ENCODE assay signal across 15 cellular contexts in genomic region chr22:41222846-41223507, GRCh38.
"Had no signal": no experiment of that assay in that cellular context is flagged by ENCODE, and none has a peak within 500 bp of the region (broad histone marks: within the 10 kb centered on the region; RNA-seq: fewer than 3 reads in every experiment).

No MANE protein-coding gene starts in this region.

- H3K27ac ChIP-seq: sigmoid colon, spleen, stomach, thyroid gland had no signal

- H3K4me1 ChIP-seq: thyroid gland had no signal

- H3K9me3 Mint-ChIP-seq: activated naive CD8-positive, alpha-beta T cell treated with anti-CD3 and anti-CD28 coated beads, Interleukin-2, amount 10 ng/mL, durations not matched to agents 7 days and 5 days; activated T-helper 1 cell treated with anti-CD3 and anti-CD28 coated beads, Interleukin-12 subunit alpha, Interleukin-12 subunit beta, Interleukin-2, Interleukin-4 antibody, amounts not matched to agents 30 ng/mL and 10 ng/mL and 1 ng/mL, durations not matched to agents 14 hours and 24 hours and 36 hours; natural killer cell had no signal

- H3K27me3 Mint-ChIP-seq: activated naive CD8-positive, alpha-beta T cell treated with anti-CD3 and anti-CD28 coated beads, Interleukin-2, amount 10 ng/mL, durations not matched to agents 7 days and 5 days had no signal

- H3K4me3 Mint-ChIP-seq: activated naive CD8-positive, alpha-beta T cell treated with anti-CD3 and anti-CD28 coated beads, Interleukin-2, amount 10 ng/mL, durations not matched to agents 7 days and 5 days; activated T-helper 1 cell treated with anti-CD3 and anti-CD28 coated beads, Interleukin-12 subunit alpha, Interleukin-12 subunit beta, Interleukin-2, Interleukin-4 antibody, amounts not matched to agents 30 ng/mL and 10 ng/mL and 1 ng/mL, durations not matched to agents 14 hours and 24 hours and 36 hours; natural killer cell had no signal

- H3K36me3 Mint-ChIP-seq: natural killer cell had no signal

- DNase-seq: activated naive CD8-positive, alpha-beta T cell treated with anti-CD3 and anti-CD28 coated beads, Interleukin-2, amount 10 ng/mL, durations not matched to agents 7 days and 5 days; aorta; cerebellar nuclear complex; erythroblast; hippocampal formation; kidney; left ventricle myocardium superior; mesendoderm; natural killer cell; sigmoid colon; spleen; stomach; thyroid gland had no signal

- H3K9me3 ChIP-seq: sigmoid colon, spleen, stomach, thyroid gland had no signal

- H3K4me3 ChIP-seq: sigmoid colon, spleen, stomach, thyroid gland had no signal

- H3K27me3 ChIP-seq: sigmoid colon, spleen, stomach, thyroid gland had no signal

- H3K27ac Mint-ChIP-seq: activated naive CD8-positive, alpha-beta T cell treated with anti-CD3 and anti-CD28 coated beads, Interleukin-2, amount 10 ng/mL, durations not matched to agents 7 days and 5 days; activated T-helper 1 cell treated with anti-CD3 and anti-CD28 coated beads, Interleukin-12 subunit alpha, Interleukin-12 subunit beta, Interleukin-2, Interleukin-4 antibody, amounts not matched to agents 30 ng/mL and 10 ng/mL and 1 ng/mL, durations not matched to agents 14 hours and 24 hours and 36 hours; natural killer cell had no signal

- ATAC-seq: activated CD4-positive, CD25-positive, alpha-beta regulatory T cell treated with anti-CD3 and anti-CD28 coated beads, Interleukin-2, amount 50 U/mL, for 24 hours; left ventricle myocardium superior; natural killer cell had no signal
